1 cellular context compared by ENCODE assay signal in the genomic region with DNA sequence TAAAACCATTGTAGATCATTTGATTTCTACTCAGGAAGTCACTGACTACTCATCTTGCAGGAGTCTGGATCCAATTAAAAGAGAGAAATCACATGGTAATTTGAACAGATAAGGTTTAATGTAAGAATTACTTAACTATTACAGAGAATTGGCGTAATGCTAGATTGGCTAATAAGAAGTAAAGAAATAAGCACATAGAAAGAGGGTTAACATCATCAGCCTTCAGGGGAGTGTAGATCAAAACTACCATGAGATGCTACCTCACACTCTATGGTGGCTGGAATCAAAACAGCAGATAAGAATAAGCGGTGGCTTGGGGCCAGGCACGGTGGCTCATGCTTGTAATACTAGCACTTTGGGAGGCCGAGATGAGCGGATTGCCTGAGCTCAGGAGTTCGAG.
TF ChIP-seq lines count a peak whose summit lies in the region.

No MANE protein-coding gene starts in this region.

TF ChIP-seq in SK-N-SH, 30 proteins besides CTCF, POLR2A, EP300 and RAD21:
- TF ChIP-seq, protein P1, sequence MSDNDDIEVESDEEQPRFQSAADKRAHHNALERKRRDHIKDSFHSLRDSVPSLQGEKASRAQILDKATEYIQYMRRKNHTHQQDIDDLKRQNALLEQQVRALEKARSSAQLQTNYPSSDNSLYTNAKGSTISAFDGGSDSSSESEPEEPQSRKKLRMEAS (IDR thresholded peaks at IDR 0.05; ENCODE audit: low read depth) = peak; percentile 44; the same call in 1 of the 2 replicates
- peak; percentile 88 for TF ChIP-seq TCF12 (IDR thresholded peaks at IDR 0.05)
- TF ChIP-seq CHD2 (IDR thresholded peaks at IDR 0.05; ENCODE audit: low read length, partially characterized antibody) = peak; percentile 40
- no peak for TF ChIP-seq YY1 (IDR thresholded peaks at IDR 0.05; ENCODE audit: low read depth)
- TF ChIP-seq MEF2A (IDR thresholded peaks at IDR 0.05; ENCODE audit: borderline replicate concordance, low read depth) = no peak
- no peak for TF ChIP-seq EZH2phosphoT487 (IDR thresholded peaks at IDR 0.05; ENCODE audit: borderline replicate concordance, low read depth)
- peak; percentile 59; the same call in 1 of the 2 replicates for TF ChIP-seq GATA2 (CRISPR knock-in tag; IDR thresholded peaks at IDR 0.05)
